ENCODE assay signal across 11 cellular contexts in the genomic region with DNA sequence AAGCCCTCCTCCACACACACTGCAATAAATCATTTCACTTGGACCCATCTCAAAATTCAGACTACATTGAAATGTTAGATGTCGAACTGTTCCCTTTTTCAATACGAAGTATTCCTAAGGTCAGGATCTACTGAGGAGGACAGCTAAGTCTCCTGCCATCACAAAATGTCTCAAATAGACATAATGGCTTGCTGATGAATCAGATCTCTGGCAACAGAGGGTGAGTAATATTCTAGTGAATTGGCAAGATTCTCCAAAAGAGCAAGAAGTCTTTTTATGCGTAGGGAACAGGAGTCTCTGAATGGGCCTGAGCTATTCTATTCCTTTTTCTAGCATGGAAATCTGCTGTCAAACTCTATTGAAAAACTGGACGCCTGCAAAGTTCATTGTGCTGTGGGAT.
DNase-seq lines count a peak whose midpoint lies in the region; ATAC-seq and TF ChIP-seq lines count a peak whose summit lies in the region.
"Had no signal": no experiment of that assay in that cellular context is flagged by ENCODE, and none has a peak within 500 bp of the region (broad histone marks: within the 10 kb centered on the region; RNA-seq: fewer than 3 reads in every experiment).

No MANE protein-coding gene starts in this region.

- peak; percentile 59 for DNase-seq in HS-27A (ENCODE audit: low read depth)
- no peak for DNase-seq in right cardiac atrium
- peak; percentile 81 for DNase-seq in stromal cell of bone marrow (ENCODE audit: low read depth)
- no peak for DNase-seq in DMS153 (lab: John Stamatoyannopoulos, UW)
- no peak for DNase-seq in activated T-cell treated with anti-CD3 and anti-CD28 coated beads, Interleukin-2, amount 50 U/mL, for 4 hours
- DNase-seq in NCI-H1694 (lab: John Stamatoyannopoulos, UW): no peak
- no peak for DNase-seq in H7
- DNase-seq: NCI-H1105 had no signal

- no peak overlapping the region for H3K4me3 ChIP-seq in right cardiac atrium (ENCODE audit: low read length)
- no peak overlapping the region for H3K4me3 ChIP-seq in H7 (ENCODE audit: insufficient read depth, low read depth, low read length)

- no peaks in the 10 kb centered on the region for H3K9me3 ChIP-seq in right cardiac atrium (ENCODE audit: control insufficient read depth, low read length)

- H3K9me3 Mint-ChIP-seq in brain: peaks cover 0 to 4% (median 2%) of the 10 kb centered on the region in 5 experiments
- no peaks in the 10 kb centered on the region for H3K9me3 Mint-ChIP-seq in activated T-cell treated with anti-CD3 and anti-CD28 coated beads, Interleukin-2, amount 50 U/mL, for 4 hours

- no peaks in the 10 kb centered on the region for H3K27me3 Mint-ChIP-seq in brain
- H3K27me3 Mint-ChIP-seq in activated T-cell treated with anti-CD3 and anti-CD28 coated beads, Interleukin-2, amount 50 U/mL, for 4 hours (ENCODE audit: low read depth): no peaks in the 10 kb centered on the region
- H3K27me3 Mint-ChIP-seq: dendritic cell treated with granulocyte-macrophage colony-stimulating factor and Interleukin-4, amounts not matched to agents 40 ng/mL and 50 ng/mL, for 4 days had no signal

- TF ChIP-seq CTCF in brain (conservative IDR thresholded peaks at IDR 0.05): no peak

- no peak overlapping the region for H3K27ac ChIP-seq in right cardiac atrium (ENCODE audit: low read length)
- H3K27ac ChIP-seq: VCaP had no signal

- WGBS in right cardiac atrium: 39% methylated on average over 4 of the region's 4 CpGs

- H3K27ac Mint-ChIP-seq in brain: peak overlapping the region in 4 of 5 experiments; percentile 2 to 68 (median 48)
- H3K27ac Mint-ChIP-seq: dendritic cell treated with granulocyte-macrophage colony-stimulating factor and Interleukin-4, amounts not matched to agents 40 ng/mL and 50 ng/mL, for 4 days had no signal

- peak; percentile 47 to 73 for ATAC-seq in right cardiac atrium
- no peak for ATAC-seq in activated T-cell treated with anti-CD3 and anti-CD28 coated beads, Interleukin-2, amount 50 U/mL, for 4 hours

- intact Hi-C loops in right cardiac atrium (cut with DNase I): no loop called here

- H3K4me1 ChIP-seq in right cardiac atrium (ENCODE audit: control insufficient read depth, insufficient read depth, low read length): peaks cover 1% of the 10 kb centered on the region

- peak overlapping the region in 1 of 5 experiments; percentile 57 for H3K4me3 Mint-ChIP-seq in brain
- no peak overlapping the region for H3K4me3 Mint-ChIP-seq in activated T-cell treated with anti-CD3 and anti-CD28 coated beads, Interleukin-2, amount 50 U/mL, for 4 hours
- H3K4me3 Mint-ChIP-seq: dendritic cell treated with granulocyte-macrophage colony-stimulating factor and Interleukin-4, amounts not matched to agents 40 ng/mL and 50 ng/mL, for 4 days had no signal

- no peaks in the 10 kb centered on the region for H3K27me3 ChIP-seq in right cardiac atrium (ENCODE audit: control insufficient read depth, insufficient read depth)
- H3K27me3 ChIP-seq in H7 (ENCODE audit: control insufficient read depth, insufficient read depth, low read length): no peaks in the 10 kb centered on the region

- peaks cover 13% of the 10 kb centered on the region for H3K4me1 Mint-ChIP-seq in brain
- no peaks in the 10 kb centered on the region for H3K4me1 Mint-ChIP-seq in activated T-cell treated with anti-CD3 and anti-CD28 coated beads, Interleukin-2, amount 50 U/mL, for 4 hours (ENCODE audit: low read depth)

- H3K36me3 ChIP-seq in H7 (replicated peaks; ENCODE audit: control insufficient read depth, insufficient read depth, low read length): no peaks in the 10 kb centered on the region

- H3K36me3 Mint-ChIP-seq in brain: no peaks in the 10 kb centered on the region
- no peaks in the 10 kb centered on the region for H3K36me3 Mint-ChIP-seq in activated T-cell treated with anti-CD3 and anti-CD28 coated beads, Interleukin-2, amount 50 U/mL, for 4 hours (ENCODE audit: insufficient read depth)

Comparison
In these comparisons a context has a peak if more than half of its experiments do, and no peak if none do; other contexts are left out.
1. DNase-seq: peak in HS-27A (single experiment) and stromal cell of bone marrow (single experiment); none in right cardiac atrium (0 of 3), DMS153 (single experiment), activated T-cell treated with anti-CD3 and anti-CD28 coated beads, Interleukin-2, amount 50 U/mL, for 4 hours (single experiment), NCI-H1694 (single experiment) and H7 (single experiment).
2. ATAC-seq: peak in right cardiac atrium (2 of 2); none in activated T-cell treated with anti-CD3 and anti-CD28 coated beads, Interleukin-2, amount 50 U/mL, for 4 hours (0 of 2).